ENCODE assay signal across 8 cellular contexts in genomic region chr11:63768232-63769043, GRCh38. TPM values are rescaled to one million over a fixed set of nuclear protein-coding genes. Genes with fewer than 3 reads are reported as not detected.
DNase-seq lines count a peak whose midpoint lies in the region; ATAC-seq, FAIRE-seq and TF ChIP-seq lines count a peak whose summit lies in the region.

TSS of gene ZFTA (minus strand) at chr11:63768775. CDS start at chr11:63768622, 153 bp downstream.

- peaks cover 6% of the 10 kb centered on the region for H3K27me3 ChIP-seq in CD4-positive, alpha-beta memory T cell (ENCODE audit: insufficient read depth, low read length)
- H3K27me3 ChIP-seq in astrocyte (ENCODE audit: insufficient read depth, low read length) = no peaks in the 10 kb centered on the region

- H3K79me2 ChIP-seq in astrocyte (ENCODE audit: insufficient read depth, low read length) = peaks cover 32% of the 10 kb centered on the region

- H3K4me2 ChIP-seq in astrocyte (ENCODE audit: low read length) = peak within 1 kb of the TSS; percentile 94

- peak within 1 kb of the TSS; percentile 8 for H3K27ac ChIP-seq in CD4-positive, alpha-beta memory T cell (ENCODE audit: low read depth, low read length)
- H3K27ac ChIP-seq in astrocyte (ENCODE audit: low read depth, low read length) = peak within 1 kb of the TSS; percentile 58

- peak; percentile 43 to 57 (median 49) for DNase-seq in CD4-positive, alpha-beta memory T cell
- DNase-seq in Kasumi-1 (lab: John Stamatoyannopoulos, UW) = peak; percentile 27 to 45
- DNase-seq in T-helper 1 cell = peak; percentile 20 to 64 (median 33)
- no peak for DNase-seq in astrocyte (ENCODE audit: low read depth)
- DNase-seq in hepatic stellate cell (ENCODE audit: low spot score) = peak; percentile 87
- DNase-seq in retinal pigment epithelial cell (ENCODE audit: low read depth) = no peak
- no peak for DNase-seq in NCI-H446 treated with DMSO at 0.1 percent for 48 hours (lab: John Stamatoyannopoulos, UW)

- FAIRE-seq in astrocyte (lab: Jason Lieb, UNC) = no peak

- H3K4me1 Mint-ChIP-seq in CD4-positive, alpha-beta memory T cell = peaks cover 3 to 18% (median 7%) of the 10 kb centered on the region in 4 donors
- H3K4me1 Mint-ChIP-seq in astrocyte (ENCODE audit: low read depth, unreplicated experiment) = peaks cover 15% of the 10 kb centered on the region

- H3K9me3 ChIP-seq in CD4-positive, alpha-beta memory T cell (ENCODE audit: control insufficient read depth in 1 of 2, low read length in 2 of 2) = no peaks in the 10 kb centered on the region
- H3K9me3 ChIP-seq in astrocyte (ENCODE audit: insufficient read depth, low read depth, low read length) = no peaks in the 10 kb centered on the region

- peak; percentile 18 for TF ChIP-seq CTCF in astrocyte (IDR thresholded peaks at IDR 0.05; ENCODE audit: insufficient read depth, low read depth, low read length)
- TF ChIP-seq CTCF in retinal pigment epithelial cell (conservative IDR thresholded peaks at IDR 0.05; ENCODE audit: low read depth, low read length) = peak; percentile 41

- peak; percentile 44 for ATAC-seq in GM21360 (IDR thresholded peaks at IDR 0.05; ENCODE audit: unreplicated experiment)

- H3K4me3 ChIP-seq in CD4-positive, alpha-beta memory T cell (ENCODE audit: low read length in 2 of 2) = peak within 1 kb of the TSS; percentile 83 to 94
- peak within 1 kb of the TSS; percentile 82 for H3K4me3 ChIP-seq in astrocyte (ENCODE audit: insufficient read depth, low read depth, low read length)
- peak within 1 kb of the TSS; percentile 78 for H3K4me3 ChIP-seq in retinal pigment epithelial cell (ENCODE audit: low read length)

- POLR2A ChIA-PET in CD4-positive, alpha-beta memory T cell (lab: Charles Lee; ENCODE audit: partially characterized antibody) = interaction anchor here (0.8 to 1.5 kb wide), 6 partner anchors 69 to 927 kb away, joined by 3 to 5 read pairs (median 4); partner anchors contain the start of genes ATL3 and MARK2

- H3K36me3 ChIP-seq in CD4-positive, alpha-beta memory T cell (ENCODE audit: insufficient read depth, low read length) = no peaks in the 10 kb centered on the region
- no peaks in the 10 kb centered on the region for H3K36me3 ChIP-seq in astrocyte (ENCODE audit: insufficient read depth, low read length)

- peaks cover 0 to 6% of the 10 kb centered on the region in 2 donors for H3K36me3 Mint-ChIP-seq in CD4-positive, alpha-beta memory T cell
- H3K36me3 Mint-ChIP-seq in astrocyte (ENCODE audit: low read depth, unreplicated experiment) = no peaks in the 10 kb centered on the region

- intact Hi-C loops in CD4-positive, alpha-beta memory T cell (cut with micrococcal nuclease) = loop anchor here (1.0 to 5.0 kb wide), 3 partner anchors 69 to 385 kb away; partner anchors contain the start of gene MARK2

- peak within 1 kb of the TSS; percentile 87 to 100 (median 94) for H3K4me3 Mint-ChIP-seq in CD4-positive, alpha-beta memory T cell
- H3K4me3 Mint-ChIP-seq in astrocyte (ENCODE audit: unreplicated experiment) = peak within 1 kb of the TSS; percentile 95

- H2AFZ ChIP-seq in astrocyte (ENCODE audit: low read depth, low read length) = peak within 1 kb of the TSS; percentile 78

- CTCF ChIA-PET in CD4-positive, alpha-beta memory T cell (lab: Charles Lee; ENCODE audit: partially characterized antibody) = interaction anchor here (0.6 to 2.9 kb wide), 17 partner anchors 11 to 384 kb away, joined by 3 to 10 read pairs (median 3); partner anchors contain the start of genes ATL3 and MARK2

- peak within 1 kb of the TSS; percentile 88 for H3K9ac ChIP-seq in astrocyte (ENCODE audit: low read length)

- H3K4me1 ChIP-seq in CD4-positive, alpha-beta memory T cell (ENCODE audit: insufficient read depth, low read length) = peaks cover 13% of the 10 kb centered on the region
- H3K4me1 ChIP-seq in astrocyte (ENCODE audit: insufficient read depth, low read length) = peaks cover 12% of the 10 kb centered on the region

- H3K27ac Mint-ChIP-seq in CD4-positive, alpha-beta memory T cell = peak within 1 kb of the TSS; percentile 69 to 94 (median 83)
- H3K27ac Mint-ChIP-seq in astrocyte (ENCODE audit: unreplicated experiment) = peak within 1 kb of the TSS; percentile 75

- H4K20me1 ChIP-seq in astrocyte (ENCODE audit: insufficient read depth, low read length) = peaks cover 38% of the 10 kb centered on the region

- H3K9me3 Mint-ChIP-seq in CD4-positive, alpha-beta memory T cell = peaks cover 0 to 2% (median 0%) of the 10 kb centered on the region in 8 donors
- H3K9me3 Mint-ChIP-seq in astrocyte (ENCODE audit: unreplicated experiment) = no peaks in the 10 kb centered on the region

- peaks cover 4 to 14% of the 10 kb centered on the region in 2 donors for H3K27me3 Mint-ChIP-seq in CD4-positive, alpha-beta memory T cell
- H3K27me3 Mint-ChIP-seq in astrocyte (ENCODE audit: low read depth, unreplicated experiment) = no peaks in the 10 kb centered on the region

RNA-seq across cellular contexts. Expression of gene ZFTA, which starts in this region (rescaled TPM):
- total RNA-seq in CD4-positive, alpha-beta memory T cell = 1 to 10 TPM; 1.4 to 1.7 TPM
- under 1 TPM in 1 of 2 donors, not detected in 1; 0.06 TPM for polyA plus RNA-seq in CD4-positive, alpha-beta memory T cell
- 29.0 and 31.2 TPM in 2 replicates for total RNA-seq in astrocyte

Comparison
In these comparisons a context has a peak if more than half of its experiments do, and no peak if none do; other contexts are left out.
1. RNA of gene ZFTA (total RNA-seq): 29.0 to 31.2 TPM in astrocyte; 1.4 to 1.7 TPM in CD4-positive, alpha-beta memory T cell; every median in the first group is over 10 times any median in the second.
2. DNase-seq: peak in CD4-positive, alpha-beta memory T cell (5 of 5), Kasumi-1 (2 of 2), T-helper 1 cell (5 of 5) and hepatic stellate cell (single experiment); none in astrocyte (single experiment), retinal pigment epithelial cell (single experiment) and NCI-H446 treated with DMSO at 0.1 percent for 48 hours (single experiment).
3. Peak in every context shown above with its lines, with median percentiles within 50 percentile points of each other: H3K4me3 ChIP-seq.